In genomic region chrX:147333821-147334220, GRCh38 we compare ENCODE assay signal across 25 cellular contexts.
"Had no signal": no experiment of that assay in that cellular context is flagged by ENCODE, and none has a peak within 500 bp of the region (broad histone marks: within the 10 kb centered on the region; RNA-seq: fewer than 3 reads in every experiment).

No MANE protein-coding gene starts in this region.

- H3K36me3 ChIP-seq: colonic mucosa, esophagus muscularis mucosa, esophagus squamous epithelium, gastrocnemius medialis, gastroesophageal sphincter, heart left ventricle, heart right ventricle had no signal

- H3K27me3 ChIP-seq: colonic mucosa, esophagus muscularis mucosa, esophagus squamous epithelium, foreskin keratinocyte, gastrocnemius medialis, gastroesophageal sphincter, heart left ventricle, heart right ventricle had no signal

- H3K27ac ChIP-seq: colonic mucosa, coronary artery, dorsolateral prefrontal cortex, epithelial cell of prostate, esophagus muscularis mucosa, esophagus squamous epithelium, foreskin keratinocyte, gastrocnemius medialis, gastroesophageal sphincter, heart left ventricle, heart right ventricle had no signal

- H3K27ac Mint-ChIP-seq: dendritic cell treated with granulocyte-macrophage colony-stimulating factor and Interleukin-4, amounts not matched to agents 40 ng/mL and 50 ng/mL, for 4 days; effector memory CD8-positive, alpha-beta T cell; endodermal cell had no signal

- H3K4me1 ChIP-seq: colonic mucosa, esophagus muscularis mucosa, esophagus squamous epithelium, foreskin keratinocyte, gastrocnemius medialis, gastroesophageal sphincter, heart left ventricle, heart right ventricle had no signal

- DNase-seq: colonic mucosa; cortex of kidney; dermis blood vessel endothelial cell; dorsolateral prefrontal cortex; effector CD4-positive, alpha-beta T cell; effector CD8-positive, alpha-beta T cell; effector memory CD4-positive, alpha-beta T cell; effector memory CD8-positive, alpha-beta T cell; endodermal cell; erythroblast; esophagus squamous epithelium; foreskin fibroblast; foreskin keratinocyte; foreskin melanocyte; gastrocnemius medialis; glutamatergic neuron; head of caudate nucleus; heart left ventricle; heart right ventricle had no signal

- H3K27me3 Mint-ChIP-seq: dendritic cell treated with granulocyte-macrophage colony-stimulating factor and Interleukin-4, amounts not matched to agents 40 ng/mL and 50 ng/mL, for 4 days; effector memory CD8-positive, alpha-beta T cell had no signal

- ATAC-seq: effector memory CD8-positive, alpha-beta T cell; esophagus mucosa; foreskin keratinocyte; gastrocnemius medialis; gastroesophageal sphincter; heart left ventricle; heart right ventricle had no signal

- H3K4me3 Mint-ChIP-seq: dendritic cell treated with granulocyte-macrophage colony-stimulating factor and Interleukin-4, amounts not matched to agents 40 ng/mL and 50 ng/mL, for 4 days; effector memory CD8-positive, alpha-beta T cell; endodermal cell had no signal

- H3K4me1 Mint-ChIP-seq: endodermal cell had no signal

- H3K4me3 ChIP-seq: colonic mucosa, coronary artery, dorsolateral prefrontal cortex, esophagus muscularis mucosa, esophagus squamous epithelium, gastrocnemius medialis, gastroesophageal sphincter, heart left ventricle, heart right ventricle had no signal

- H3K9me3 ChIP-seq: colonic mucosa, esophagus muscularis mucosa, esophagus squamous epithelium, gastroesophageal sphincter had no signal
